In the genomic region with DNA sequence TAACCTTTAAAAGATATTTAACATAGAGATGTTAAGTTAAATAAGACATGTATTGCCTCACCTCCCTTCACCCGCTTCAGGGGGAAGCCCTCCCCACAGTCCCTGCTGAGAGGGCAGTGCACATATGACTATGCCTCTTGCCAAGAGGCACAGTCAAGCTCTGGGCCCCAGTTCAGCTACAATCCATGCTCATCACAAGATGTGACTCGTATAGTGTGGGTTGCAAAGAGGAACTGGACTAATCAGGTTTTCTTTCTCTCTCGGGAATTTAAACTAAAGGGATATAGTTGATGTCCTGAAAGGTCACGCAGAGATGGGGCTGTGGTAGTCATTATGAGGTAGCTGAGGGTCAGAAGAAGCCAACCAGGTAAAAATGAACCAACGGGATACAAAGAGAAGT, we compare ENCODE assay signal across 8 cellular contexts. TPM values are rescaled to one million over a fixed set of nuclear protein-coding genes. Genes with fewer than 3 reads are reported as not detected.
DNase-seq lines count a peak whose midpoint lies in the region; ATAC-seq and TF ChIP-seq lines count a peak whose summit lies in the region.

No MANE protein-coding gene starts in this region.

- ATAC-seq in GM18870 (IDR thresholded peaks at IDR 0.05; ENCODE audit: unreplicated experiment) (peak; percentile 90), HG03103 (IDR thresholded peaks at IDR 0.05; ENCODE audit: low read depth, unreplicated experiment) (peak; percentile 88), natural killer cell (peak in 2 of 3 donors; percentile 47)

- H3K4me1 Mint-ChIP-seq in activated CD4-positive, alpha-beta memory T cell treated with anti-CD3 and anti-CD28 coated beads, Interleukin-2, amount 10 ng/mL, durations not matched to agents 7 days and 5 days, result peaks cover 2% of the 10 kb centered on the region
- H3K4me1 Mint-ChIP-seq in natural killer cell, result peaks cover 0 to 10% of the 10 kb centered on the region in 2 donors
- no peaks in the 10 kb centered on the region for H3K4me1 Mint-ChIP-seq in type B pancreatic cell (ENCODE audit: unreplicated experiment)

- POLR2A ChIA-PET in activated CD4-positive, alpha-beta memory T cell treated with anti-CD3 and anti-CD28 coated beads, Interleukin-2, amount 10 ng/mL, durations not matched to agents 7 days and 5 days (lab: Charles Lee), result interaction anchor here (1.2 kb wide), 1 partner anchor 12 kb away, joined by 4 read pairs; no protein-coding TSS in a partner anchor

- no peaks in the 10 kb centered on the region for H3K27me3 Mint-ChIP-seq in activated CD4-positive, alpha-beta memory T cell treated with anti-CD3 and anti-CD28 coated beads, Interleukin-2, amount 10 ng/mL, durations not matched to agents 7 days and 5 days
- H3K27me3 Mint-ChIP-seq in natural killer cell (ENCODE audit: low read depth in 2 of 2) (no peaks in the 10 kb centered on the region), type B pancreatic cell (no peaks in the 10 kb centered on the region)

- H3K27ac Mint-ChIP-seq in activated CD4-positive, alpha-beta memory T cell treated with anti-CD3 and anti-CD28 coated beads, Interleukin-2, amount 10 ng/mL, durations not matched to agents 7 days and 5 days, result no peak overlapping the region
- H3K27ac Mint-ChIP-seq in natural killer cell (peak overlapping the region; percentile 47 to 48), type B pancreatic cell (no peak overlapping the region)

- no peaks in the 10 kb centered on the region for H3K9me3 Mint-ChIP-seq in activated CD4-positive, alpha-beta memory T cell treated with anti-CD3 and anti-CD28 coated beads, Interleukin-2, amount 10 ng/mL, durations not matched to agents 7 days and 5 days
- H3K9me3 Mint-ChIP-seq in natural killer cell, result no peaks in the 10 kb centered on the region
- no peaks in the 10 kb centered on the region for H3K9me3 Mint-ChIP-seq in type B pancreatic cell

- CTCF ChIA-PET in activated CD4-positive, alpha-beta memory T cell treated with anti-CD3 and anti-CD28 coated beads, Interleukin-2, amount 10 ng/mL, durations not matched to agents 7 days and 5 days (lab: Charles Lee), result interaction anchor here (0.6 kb wide), 1 partner anchor 324 kb away, joined by 3 read pairs; no protein-coding TSS in a partner anchor

- TF ChIP-seq CTCF in AG09319 (IDR thresholded peaks at IDR 0.05; ENCODE audit: low read depth, low read length), result no peak
- TF ChIP-seq CTCF in natural killer cell (IDR thresholded peaks at IDR 0.05), result no peak
- TF ChIP-seq CTCF in type B pancreatic cell (conservative IDR thresholded peaks at IDR 0.05), result no peak

- H3K36me3 Mint-ChIP-seq in activated CD4-positive, alpha-beta memory T cell treated with anti-CD3 and anti-CD28 coated beads, Interleukin-2, amount 10 ng/mL, durations not matched to agents 7 days and 5 days (ENCODE audit: low read depth), result peaks cover 12% of the 10 kb centered on the region
- H3K36me3 Mint-ChIP-seq in natural killer cell (no peaks in the 10 kb centered on the region), type B pancreatic cell (no peaks in the 10 kb centered on the region)

- no peak overlapping the region for H3K4me3 Mint-ChIP-seq in activated CD4-positive, alpha-beta memory T cell treated with anti-CD3 and anti-CD28 coated beads, Interleukin-2, amount 10 ng/mL, durations not matched to agents 7 days and 5 days
- H3K4me3 Mint-ChIP-seq in natural killer cell (no peak overlapping the region), type B pancreatic cell (no peak overlapping the region)

- intact Hi-C loops in natural killer cell (cut with micrococcal nuclease), result no loop called here

- DNase-seq in AG09319 (ENCODE audit: extremely low read depth, low read depth) (peak; percentile 3), natural killer cell (no peak), DMS 273 (lab: John Stamatoyannopoulos, UW; ENCODE audit: unreplicated experiment) (no peak), GM19238 (ENCODE audit: insufficient read length, low spot score) (no peak), type B pancreatic cell (ENCODE audit: extremely low spot score, unreplicated experiment) (no peak)
- DNase-seq in activated CD4-positive, alpha-beta memory T cell treated with anti-CD3 and anti-CD28 coated beads, Interleukin-2, amount 10 ng/mL, durations not matched to agents 7 days and 5 days, result peak; percentile 21

RNA-seq across cellular contexts. Expression of gene LYST, which starts 35.6 kb away (rescaled TPM):
- 10 to 100 TPM; 34.4 to 36.0 TPM for total RNA-seq in activated CD4-positive, alpha-beta memory T cell treated with anti-CD3 and anti-CD28 coated beads, Interleukin-2, amount 10 ng/mL, durations not matched to agents 7 days and 5 days
- total RNA-seq in natural killer cell, result 100 to 1,000 TPM in 1 of 3 donors, 10 to 100 TPM in 2; 89.9 to 115 (median 93.6) TPM
- total RNA-seq in type B pancreatic cell (ENCODE audit: low replicate concordance), result 9.1 and 9.7 TPM in 2 replicates

Comparison
In these comparisons a context has a peak if more than half of its experiments do, and no peak if none do; other contexts are left out.
1. DNase-seq: peak in AG09319 (single experiment) and activated CD4-positive, alpha-beta memory T cell treated with anti-CD3 and anti-CD28 coated beads, Interleukin-2, amount 10 ng/mL, durations not matched to agents 7 days and 5 days (single experiment); none in natural killer cell (single experiment), DMS 273 (single experiment), GM19238 (single experiment) and type B pancreatic cell (single experiment).
2. H3K27ac Mint-ChIP-seq: peak in natural killer cell (2 of 2); none in activated CD4-positive, alpha-beta memory T cell treated with anti-CD3 and anti-CD28 coated beads, Interleukin-2, amount 10 ng/mL, durations not matched to agents 7 days and 5 days (single experiment) and type B pancreatic cell (single experiment).
3. Peak in every context shown above with its lines, with median percentiles within 50 percentile points of each other: ATAC-seq.